ENCODE assay signal across 1 cellular context in the genomic region with DNA sequence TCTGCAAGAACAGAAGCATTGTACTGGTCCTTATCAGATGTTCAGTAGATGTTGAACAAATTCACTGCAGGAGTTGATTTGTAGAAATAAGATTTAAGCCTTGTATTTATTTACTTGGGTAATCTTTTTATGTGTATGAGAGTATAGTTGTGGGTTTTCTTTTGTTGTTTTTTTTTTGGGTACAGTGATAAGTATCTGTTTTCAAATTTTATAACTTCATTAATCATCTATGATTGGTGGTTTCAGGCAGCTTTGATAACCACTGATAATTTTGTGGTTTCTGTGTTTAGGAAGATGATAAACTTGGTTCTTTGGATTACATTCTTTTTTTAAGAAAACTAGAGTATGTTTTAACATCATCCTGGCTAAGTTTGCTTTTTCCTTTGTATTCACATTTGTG.
TF ChIP-seq lines count a peak whose summit lies in the region.

No MANE protein-coding gene starts in this region.

TF ChIP-seq in HEK293, 187 proteins besides CTCF, POLR2A, EP300 and RAD21 (continued from another document):
- TF ChIP-seq ZNF24 (tag by site-specific recombination; IDR thresholded peaks at IDR 0.05) (0 out of 2 replicates have a peak, but pooled peaks have one; percentile 26), ZNF311 (tag by site-specific recombination; IDR thresholded peaks at IDR 0.05; ENCODE audit: borderline replicate concordance) (no peak), ZNF394 (tag by site-specific recombination; IDR thresholded peaks at IDR 0.05; ENCODE audit: borderline replicate concordance) (no peak), ZNF677 (tag by site-specific recombination; IDR thresholded peaks at IDR 0.05) (no peak), ZNF341 (tag by site-specific recombination; IDR thresholded peaks at IDR 0.05; ENCODE audit: low read depth) (no peak), REPIN1 (tag by site-specific recombination; IDR thresholded peaks at IDR 0.05; ENCODE audit: low read depth) (no peak), ZNF146 (tag by site-specific recombination; IDR thresholded peaks at IDR 0.05) (peak; percentile 70; the same call in 1 of the 2 replicates), ZNF548 (tag by site-specific recombination; IDR thresholded peaks at IDR 0.05) (no peak), ZNF571 (tag by site-specific recombination; IDR thresholded peaks at IDR 0.05) (no peak), ZNF157 (tag by site-specific recombination; IDR thresholded peaks at IDR 0.05) (no peak), ZNF202 (tag by site-specific recombination; IDR thresholded peaks at IDR 0.05; ENCODE audit: borderline replicate concordance) (no peak), ZNF324 (tag by site-specific recombination; IDR thresholded peaks at IDR 0.05) (no peak), GFI1B (tag by site-specific recombination; IDR thresholded peaks at IDR 0.05) (peak; percentile 96), TRIM28 (IDR thresholded peaks at IDR 0.05; ENCODE audit: borderline replicate concordance, low read length) (no peak), ZNF843 (tag by site-specific recombination; IDR thresholded peaks at IDR 0.05) (peak; percentile 99), ZXDB (tag by site-specific recombination; IDR thresholded peaks at IDR 0.05) (peak; percentile 98), ZNF174 (tag by site-specific recombination; IDR thresholded peaks at IDR 0.05) (no peak), FEZF1 (tag by site-specific recombination; IDR thresholded peaks at IDR 0.05) (peak; percentile 98), ZNF670 (tag by site-specific recombination; IDR thresholded peaks at IDR 0.05; ENCODE audit: low read depth) (no peak), ZNF248 (tag by site-specific recombination; IDR thresholded peaks at IDR 0.05) (no peak), ZFP37 (tag by site-specific recombination; IDR thresholded peaks at IDR 0.05) (no peak), TCF7L2 (IDR thresholded peaks at IDR 0.05; ENCODE audit: borderline replicate concordance, low read depth, low read length) (peak; percentile 71; the same call in 1 of the 2 replicates), ZIC2 (tag by site-specific recombination; IDR thresholded peaks at IDR 0.05) (peak; percentile 30; the same call in 1 of the 2 replicates), ZNF768 (tag by site-specific recombination; IDR thresholded peaks at IDR 0.05) (no peak), ZNF48 (tag by site-specific recombination; IDR thresholded peaks at IDR 0.05) (no peak), ZBTB48 (tag by site-specific recombination; IDR thresholded peaks at IDR 0.05) (no peak)
TF ChIP-seq in HEK293: peak in this region for 45.
